27 cellular contexts compared by ENCODE assay signal in the genomic region with DNA sequence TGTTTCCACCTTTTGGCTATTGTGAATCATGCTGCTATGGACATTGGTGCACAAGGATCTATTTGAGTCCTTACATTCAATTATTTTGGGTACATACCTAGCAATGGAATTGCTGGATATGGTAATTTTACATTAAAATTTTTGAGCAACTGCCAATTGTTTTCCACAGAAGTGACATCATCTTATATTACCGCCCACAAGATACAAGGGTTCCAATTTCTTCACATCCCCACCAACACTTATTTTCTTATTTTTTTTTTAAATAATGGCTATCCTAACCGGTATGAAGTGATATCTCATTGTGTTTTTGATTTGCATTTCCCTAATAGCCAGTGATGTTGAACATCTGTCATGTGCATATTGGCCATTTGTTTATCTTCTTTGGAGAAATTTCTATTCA. TPM values are rescaled to one million over a fixed set of nuclear protein-coding genes. Genes with fewer than 3 reads are reported as not detected.
"Had no signal": no experiment of that assay in that cellular context is flagged by ENCODE, and none has a peak within 500 bp of the region (broad histone marks: within the 10 kb centered on the region; RNA-seq: fewer than 3 reads in every experiment).

No MANE protein-coding gene starts in this region.

- H3K27me3 ChIP-seq: neural progenitor cell, ovary, suprapubic skin, testis, transverse colon, uterus had no signal

- ATAC-seq: naive thymus-derived CD8-positive, alpha-beta T cell; natural killer cell treated with Interleukin-12 subunit alpha and Interleukin-12 subunit beta and Interleukin-15 and Interleukin-18, amount 100 ng/mL, for 72 hours; psoas muscle; right cardiac atrium; sciatic nerve; stimulated activated memory B cell treated with anti-CD40 and anti-IgM and Interleukin-4, amounts not matched to agents 10 μg/mL and 1 μg/mL and 100 μg/mL, for 72 hours; stimulated activated naive CD8-positive, alpha-beta T cell treated with anti-CD3 and anti-CD28 coated beads, Interleukin-15, amount 100 ng/mL, for 72 hours; stimulated activated naive CD8-positive, alpha-beta T cell treated with anti-CD3 and anti-CD28 coated beads, Interleukin-15, Interleukin-2, amounts not matched to agents 100 U/mL and 50 U/mL, for 24 hours; upper lobe of right lung had no signal

- H3K4me1 ChIP-seq: neural progenitor cell, parathyroid adenoma, psoas muscle, suprapubic skin, testis, tibial artery, upper lobe of right lung, uterus had no signal

- H3K4me3 ChIP-seq: neural progenitor cell, ovary, psoas muscle, skin epidermis, suprapubic skin, testis, tibial artery, transverse colon, upper lobe of right lung, uterus had no signal

- DNase-seq: naive B cell; naive thymus-derived CD8-positive, alpha-beta T cell; occipital lobe; ovary; posterior cingulate gyrus; psoas muscle; right cardiac atrium; stimulated activated CD4-positive, alpha-beta T cell treated with anti-CD3 and anti-CD28 coated beads, Interleukin-15, amount 100 ng/mL, for 24 hours; stimulated activated CD4-positive, alpha-beta T cell treated with anti-CD3 and anti-CD28 coated beads, Interleukin-4, amount 100 ng/mL, for 1 hour; stimulated activated CD4-positive, alpha-beta T cell treated with anti-CD3 and anti-CD28 coated beads, Interleukin-4, amount 100 ng/mL, for 4 hours; stimulated activated CD8-positive, alpha-beta memory T cell treated with anti-CD3 and anti-CD28 coated beads, Interleukin-4, amount 100 ng/mL, for 48 hours; stimulated activated naive CD4-positive, alpha-beta T cell; stimulated activated naive CD8-positive, alpha-beta T cell treated with anti-CD3 and anti-CD28 coated beads, Interleukin-15, amount 100 ng/mL, for 72 hours; stimulated activated naive CD8-positive, alpha-beta T cell treated with anti-CD3 and anti-CD28 coated beads, Interleukin-15, Interleukin-2, amounts not matched to agents 100 U/mL and 50 U/mL, for 24 hours; substantia nigra; testis; tibial artery; transverse colon; upper lobe of right lung; uterus had no signal

- H3K9me3 ChIP-seq: ovary, psoas muscle, suprapubic skin, testis, tibial artery, transverse colon, upper lobe of right lung, uterus had no signal

- H3K27ac ChIP-seq: neural progenitor cell, ovary, parathyroid adenoma, psoas muscle, skin epidermis, suprapubic skin, testis, tibial artery, transverse colon, upper lobe of right lung, uterus had no signal

- H3K36me3 ChIP-seq: neural progenitor cell, ovary, suprapubic skin, tibial artery, transverse colon, upper lobe of right lung, uterus had no signal

RNA-seq across cellular contexts. Expression of gene CD276, which starts 28.5 kb away (rescaled TPM):
- polyA plus RNA-seq: naive thymus-derived CD8-positive, alpha-beta T cell had no signal
